4 cellular contexts compared by ENCODE assay signal in the genomic region with DNA sequence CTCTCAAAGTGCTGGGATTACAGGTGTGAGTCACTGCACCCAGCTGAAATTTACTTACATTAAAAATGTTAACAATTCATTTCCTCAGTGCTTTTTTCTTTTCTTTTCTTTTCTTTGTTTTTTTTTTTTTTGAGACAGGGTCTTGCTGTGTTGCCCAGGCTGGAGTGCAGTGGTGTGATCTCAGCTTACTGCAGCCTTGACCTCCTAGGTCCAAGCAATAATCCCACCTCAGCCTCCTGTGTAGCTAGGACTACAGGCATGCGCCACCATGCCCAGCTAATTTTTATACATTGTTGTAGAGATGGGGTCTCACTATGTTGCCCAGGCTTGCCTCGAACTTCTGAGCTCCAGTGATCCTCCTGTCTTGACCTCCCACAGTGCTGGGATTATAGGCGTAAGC. TPM values are rescaled to one million over a fixed set of nuclear protein-coding genes. Genes with fewer than 3 reads are reported as not detected.
"Had no signal": no experiment of that assay in that cellular context is flagged by ENCODE, and none has a peak within 500 bp of the region (broad histone marks: within the 10 kb centered on the region; RNA-seq: fewer than 3 reads in every experiment).

No MANE protein-coding gene starts in this region.

RNA-seq across cellular contexts. Expression of gene CELA3A, which starts 2.5 kb away (rescaled TPM):
- total RNA-seq: LHCN-M2, M059J, MCF 10A, NCI-H460 had no signal

RNA-seq across cellular contexts. Expression of gene CELA3B, which starts 27.1 kb away (rescaled TPM):
- total RNA-seq: LHCN-M2, M059J, MCF 10A, NCI-H460 had no signal
